Comparison of ENCODE assay signal across 13 cellular contexts in genomic region chr7:11332186-11332864, GRCh38.
DNase-seq lines count a peak whose midpoint lies in the region; ATAC-seq and TF ChIP-seq lines count a peak whose summit lies in the region.
"Had no signal": no experiment of that assay in that cellular context is flagged by ENCODE, and none has a peak within 500 bp of the region (broad histone marks: within the 10 kb centered on the region; RNA-seq: fewer than 3 reads in every experiment).

No MANE protein-coding gene starts in this region.

- no peaks in the 10 kb centered on the region for H3K36me3 ChIP-seq in adrenal gland (replicated peaks in 1 of 2)

- H3K27ac ChIP-seq in adrenal gland: no peak overlapping the region
- H3K27ac ChIP-seq: C4-2B had no signal

- DNase-seq in adrenal gland (no peak), GM19240 (ENCODE audit: insufficient read length, low spot score) (no peak), NCI-H1694 (lab: John Stamatoyannopoulos, UW) (no peak)
- no peak for DNase-seq in activated naive CD4-positive, alpha-beta T cell treated with anti-CD3 and anti-CD28 coated beads, Interleukin-2, amount 10 ng/mL, durations not matched to agents 7 days and 5 days
- DNase-seq: activated B cell treated with CpG ODN at 0.5 μM for 24 hours; activated naive CD4-positive, alpha-beta T cell treated with Interleukin-2 at 50 U/mL for 16 hours; IMR-90; NCI-H2107 had no signal

- no peaks in the 10 kb centered on the region for H3K27me3 Mint-ChIP-seq in activated naive CD4-positive, alpha-beta T cell treated with anti-CD3 and anti-CD28 coated beads, Interleukin-2, amount 10 ng/mL, durations not matched to agents 7 days and 5 days
- H3K27me3 Mint-ChIP-seq: activated B cell treated with CpG ODN at 0.5 μM for 24 hours had no signal

- TF ChIP-seq CTCF in adrenal gland (IDR thresholded peaks at IDR 0.05): no peak

- no peaks in the 10 kb centered on the region for H3K4me1 ChIP-seq in adrenal gland (replicated peaks in 1 of 2)

- H3K4me3 Mint-ChIP-seq in activated naive CD4-positive, alpha-beta T cell treated with anti-CD3 and anti-CD28 coated beads, Interleukin-2, amount 10 ng/mL, durations not matched to agents 7 days and 5 days: no peak overlapping the region
- H3K4me3 Mint-ChIP-seq: activated B cell treated with CpG ODN at 0.5 μM for 24 hours had no signal

- H3K27me3 ChIP-seq in adrenal gland: no peaks in the 10 kb centered on the region

- H3K4me1 Mint-ChIP-seq in activated naive CD4-positive, alpha-beta T cell treated with anti-CD3 and anti-CD28 coated beads, Interleukin-2, amount 10 ng/mL, durations not matched to agents 7 days and 5 days: no peaks in the 10 kb centered on the region
- H3K4me1 Mint-ChIP-seq: activated B cell treated with CpG ODN at 0.5 μM for 24 hours had no signal

- 89 to 92% (median 91%) methylated on average over 4 of the region's 4 CpGs for WGBS in adrenal gland, 4 donors

- no peak overlapping the region for H3K27ac Mint-ChIP-seq in activated naive CD4-positive, alpha-beta T cell treated with anti-CD3 and anti-CD28 coated beads, Interleukin-2, amount 10 ng/mL, durations not matched to agents 7 days and 5 days
- H3K27ac Mint-ChIP-seq: activated B cell treated with CpG ODN at 0.5 μM for 24 hours had no signal

- H3K4me3 ChIP-seq in adrenal gland: no peak overlapping the region

- intact Hi-C loops in adrenal gland (cut with DNase I): no loop called here

- CTCF ChIA-PET in activated naive CD4-positive, alpha-beta T cell treated with anti-CD3 and anti-CD28 coated beads, Interleukin-2, amount 10 ng/mL, durations not matched to agents 7 days and 5 days (lab: Charles Lee): no interaction called here

- no peak for TF ChIP-seq POLR2A in adrenal gland (IDR thresholded peaks at IDR 0.05)

- no peaks in the 10 kb centered on the region for H3K9me3 ChIP-seq in adrenal gland (replicated peaks in 1 of 3)

- H3K36me3 Mint-ChIP-seq in activated naive CD4-positive, alpha-beta T cell treated with anti-CD3 and anti-CD28 coated beads, Interleukin-2, amount 10 ng/mL, durations not matched to agents 7 days and 5 days: no peaks in the 10 kb centered on the region

- ATAC-seq in GM18499 (IDR thresholded peaks at IDR 0.05; ENCODE audit: insufficient read depth, unreplicated experiment): peak; percentile 97
- peak; percentile 92 for ATAC-seq in GM19351 (IDR thresholded peaks at IDR 0.05; ENCODE audit: unreplicated experiment)
- ATAC-seq in HG02759 (IDR thresholded peaks at IDR 0.05; ENCODE audit: unreplicated experiment): peak; percentile 94
- peak; percentile 82 for ATAC-seq in HG03457 (IDR thresholded peaks at IDR 0.05; ENCODE audit: unreplicated experiment)

- no peaks in the 10 kb centered on the region for H3K9me3 Mint-ChIP-seq in activated naive CD4-positive, alpha-beta T cell treated with anti-CD3 and anti-CD28 coated beads, Interleukin-2, amount 10 ng/mL, durations not matched to agents 7 days and 5 days
